ENCODE assay signal across 26 cellular contexts in the genomic region with DNA sequence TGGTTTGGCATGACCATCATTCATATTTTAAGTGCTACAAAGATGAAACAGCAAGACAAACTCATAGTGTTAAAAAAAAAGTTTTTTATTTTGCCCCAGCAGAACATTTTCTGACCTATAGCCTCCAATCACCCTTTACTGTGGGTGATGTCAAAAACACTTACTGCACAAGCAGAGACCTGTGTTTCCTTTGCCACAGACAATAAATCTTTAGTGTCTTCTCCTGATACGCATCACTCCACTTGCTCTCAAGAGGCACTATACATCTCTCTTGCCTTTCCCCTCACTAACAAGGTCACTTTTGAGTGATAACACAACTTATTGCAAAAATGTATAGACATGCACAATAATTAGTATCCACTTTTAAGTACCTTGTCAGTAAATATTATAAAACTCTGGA.
"Had no signal": no experiment of that assay in that cellular context is flagged by ENCODE, and none has a peak within 500 bp of the region (broad histone marks: within the 10 kb centered on the region; RNA-seq: fewer than 3 reads in every experiment).

No MANE protein-coding gene starts in this region.

- H3K36me3 ChIP-seq: adrenal gland, SJCRH30 had no signal

- ATAC-seq: Right ventricle myocardium inferior had no signal

- H3K36me3 Mint-ChIP-seq: activated naive CD4-positive, alpha-beta T cell treated with anti-CD3 and anti-CD28 coated beads, Interleukin-2, amount 10 ng/mL, durations not matched to agents 7 days and 5 days; activated naive CD8-positive, alpha-beta T cell treated with anti-CD3 and anti-CD28 coated beads for 36 hours had no signal

- DNase-seq: activated B cell treated with CpG ODN at 0.5 μM for 24 hours; activated CD4-positive, alpha-beta memory T cell treated with anti-CD3 and anti-CD28 coated beads, Interleukin-2, amount 10 ng/mL, durations not matched to agents 7 days and 5 days; activated CD4-positive, alpha-beta T cell treated with anti-CD3 and anti-CD28 coated beads, Interleukin-2, amount 50 U/mL, for 1 hour; activated gamma-delta T cell treated with Interleukin-2 at 50 U/mL for 16 hours; activated naive CD4-positive, alpha-beta T cell treated with anti-CD3 and anti-CD28 coated beads, Interleukin-2, amount 10 ng/mL, durations not matched to agents 7 days and 5 days; activated naive CD8-positive, alpha-beta T cell treated with anti-CD3 and anti-CD28 coated beads for 36 hours; activated T-cell treated with anti-CD3 and anti-CD28 coated beads for 4 hours; activated T-cell treated with anti-CD3 and anti-CD28 coated beads, Interleukin-2, amount 50 U/mL, for 48 hours; adrenal gland; anterior cingulate cortex; caudate nucleus; NCI-H1092; NCI-H1436; NCI-H1694 treated with DMSO at 0.1 percent for 48 hours; NCI-H2081 treated with DMSO at 0.1 percent for 48 hours; NCI-H345; NCI-H510A; NCI-H526 treated with DMSO at 0.1 percent for 48 hours; RPMI8226; SJCRH30; T-helper 9 cell had no signal

- H3K27ac ChIP-seq: KMS-11, SJCRH30 had no signal

- H3K27me3 Mint-ChIP-seq: activated B cell treated with CpG ODN at 0.5 μM for 24 hours; activated CD4-positive, alpha-beta memory T cell treated with anti-CD3 and anti-CD28 coated beads, Interleukin-2, amount 10 ng/mL, durations not matched to agents 7 days and 5 days; activated naive CD4-positive, alpha-beta T cell treated with anti-CD3 and anti-CD28 coated beads, Interleukin-2, amount 10 ng/mL, durations not matched to agents 7 days and 5 days; activated naive CD8-positive, alpha-beta T cell treated with anti-CD3 and anti-CD28 coated beads for 36 hours; IgD-negative memory B cell had no signal

- H3K27me3 ChIP-seq: adrenal gland, SJCRH30 had no signal

- H3K9me3 Mint-ChIP-seq: activated B cell treated with CpG ODN at 0.5 μM for 24 hours; activated CD4-positive, alpha-beta memory T cell treated with anti-CD3 and anti-CD28 coated beads, Interleukin-2, amount 10 ng/mL, durations not matched to agents 7 days and 5 days; activated naive CD4-positive, alpha-beta T cell treated with anti-CD3 and anti-CD28 coated beads, Interleukin-2, amount 10 ng/mL, durations not matched to agents 7 days and 5 days; activated naive CD8-positive, alpha-beta T cell treated with anti-CD3 and anti-CD28 coated beads for 36 hours; activated T-helper 2 cell treated with anti-CD3 and anti-CD28 coated beads, Interferon-gamma antibody, Interleukin-2, Interleukin-4, amounts not matched to agents 10 μg/mL and 5 μg/mL and 100 μg/mL, durations not matched to agents 14 hours and 24 hours and 36 hours; T-helper 1 cell treated with Interleukin-12 subunit alpha and Interleukin-12 subunit beta and Interleukin-4 antibody, amounts not matched to agents 30 μg/mL and 1 μg/mL, for 36 hours had no signal

- H3K4me3 ChIP-seq: adrenal gland, SJCRH30 had no signal

- H3K4me1 Mint-ChIP-seq: activated B cell treated with CpG ODN at 0.5 μM for 24 hours had no signal

- H3K4me3 Mint-ChIP-seq: activated B cell treated with CpG ODN at 0.5 μM for 24 hours; activated CD4-positive, alpha-beta memory T cell treated with anti-CD3 and anti-CD28 coated beads, Interleukin-2, amount 10 ng/mL, durations not matched to agents 7 days and 5 days; activated naive CD4-positive, alpha-beta T cell treated with anti-CD3 and anti-CD28 coated beads, Interleukin-2, amount 10 ng/mL, durations not matched to agents 7 days and 5 days; activated naive CD8-positive, alpha-beta T cell treated with anti-CD3 and anti-CD28 coated beads for 36 hours; IgD-negative memory B cell; T-helper 1 cell treated with Interleukin-12 subunit alpha and Interleukin-12 subunit beta and Interleukin-4 antibody, amounts not matched to agents 30 μg/mL and 1 μg/mL, for 36 hours had no signal

- H3K9me3 ChIP-seq: adrenal gland, SJCRH30 had no signal

- H3K27ac Mint-ChIP-seq: activated B cell treated with CpG ODN at 0.5 μM for 24 hours; activated CD4-positive, alpha-beta memory T cell treated with anti-CD3 and anti-CD28 coated beads, Interleukin-2, amount 10 ng/mL, durations not matched to agents 7 days and 5 days; activated naive CD4-positive, alpha-beta T cell treated with anti-CD3 and anti-CD28 coated beads, Interleukin-2, amount 10 ng/mL, durations not matched to agents 7 days and 5 days; activated naive CD8-positive, alpha-beta T cell treated with anti-CD3 and anti-CD28 coated beads for 36 hours; activated T-helper 2 cell treated with anti-CD3 and anti-CD28 coated beads, Interferon-gamma antibody, Interleukin-2, Interleukin-4, amounts not matched to agents 10 μg/mL and 5 μg/mL and 100 μg/mL, durations not matched to agents 14 hours and 24 hours and 36 hours; IgD-negative memory B cell; T-helper 1 cell treated with Interleukin-12 subunit alpha and Interleukin-12 subunit beta and Interleukin-4 antibody, amounts not matched to agents 30 μg/mL and 1 μg/mL, for 36 hours had no signal
